ENCODE assay signal across 8 cellular contexts in the genomic region with DNA sequence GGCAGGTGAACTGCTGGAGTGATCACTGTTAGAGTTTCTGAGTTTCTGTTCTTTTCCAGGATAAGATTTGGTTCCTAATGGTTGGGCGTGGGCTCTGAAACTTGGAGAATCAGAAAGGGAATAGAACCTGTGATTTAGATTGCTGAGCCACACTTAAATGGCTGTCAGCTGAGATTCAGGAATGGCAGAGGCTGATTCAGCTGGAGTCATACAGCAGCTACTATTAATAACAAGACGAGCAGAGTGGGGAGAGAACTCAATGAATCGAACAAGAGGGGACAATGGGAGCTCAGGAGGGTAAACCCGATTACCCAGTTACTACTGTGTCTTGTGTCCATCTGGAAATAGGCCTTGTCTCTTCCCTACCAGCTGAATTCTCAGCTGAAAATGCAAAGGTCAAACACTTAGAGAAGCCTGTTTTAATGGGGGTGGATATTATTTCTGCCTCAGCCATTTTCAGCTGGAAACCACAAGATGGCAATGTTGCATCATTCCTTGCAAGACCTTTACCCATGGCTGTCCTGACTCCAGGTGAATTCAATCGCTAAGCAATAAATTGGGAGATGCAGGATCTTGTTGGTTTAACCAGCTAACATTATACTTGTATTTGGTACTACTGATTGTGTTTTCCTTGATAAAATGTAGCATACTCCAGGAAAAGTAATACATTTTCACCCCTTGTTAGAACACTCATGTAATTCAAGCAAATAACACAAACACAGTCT.
A peak's percentile ranks its signal among the peaks of the same experiment; 100 is the strongest.
DNase-seq lines count a peak whose midpoint lies in the region; ATAC-seq, FAIRE-seq and TF ChIP-seq lines count a peak whose summit lies in the region.

No MANE protein-coding gene starts in this region.

- H3K9ac ChIP-seq in K562 (ENCODE audit: insufficient read depth in 1 of 2, low read depth in 2 of 2, low read length in 2 of 2), result no peak overlapping the region
- no peak overlapping the region for H3K9ac ChIP-seq in iPS-18a (ENCODE audit: low read length)

- H3K27ac Mint-ChIP-seq in T-helper 17 cell, result no peak overlapping the region

- peaks cover 0 to 5% of the 10 kb centered on the region in 2 experiments; a peak in 1 of 5 replicates for H3K27me3 ChIP-seq in K562 (ENCODE audit: control insufficient read depth in 2 of 2, insufficient read depth in 2 of 2, low read length in 2 of 2)
- no peaks in the 10 kb centered on the region for H3K27me3 ChIP-seq in iPS-18a (ENCODE audit: control insufficient read depth, insufficient read depth, low read length)
- H3K27me3 ChIP-seq in stomach, result peaks cover 0 to 5% (median 0%) of the 10 kb centered on the region in 3 donors

- no peak for TF ChIP-seq POLR2A in K562 (conservative IDR thresholded peaks at IDR 0.05)
- TF ChIP-seq POLR2A in stomach (IDR thresholded peaks at IDR 0.05), result no peak

- H3K9me3 ChIP-seq in K562 (replicated peaks; ENCODE audit: control insufficient read depth, insufficient read depth, low read depth, low read length), result no peaks in the 10 kb centered on the region
- no peaks in the 10 kb centered on the region for H3K9me3 ChIP-seq in iPS-18a (ENCODE audit: control insufficient read depth, low read depth, low read length)
- no peaks in the 10 kb centered on the region for H3K9me3 ChIP-seq in stomach
- no peaks in the 10 kb centered on the region for H3K9me3 ChIP-seq in T-helper 17 cell (ENCODE audit: control insufficient read depth, low read length, poor library complexity, severe bottlenecking)

- WGBS in K562 (ENCODE audit: insufficient coverage, low coverage, missing lambda C conversion rate), result 0% methylated on average over 5 of the region's 5 CpGs
- WGBS in stomach, 5 donors, result 37 to 45% (median 42%) methylated on average over 5 of the region's 5 CpGs

- no peaks in the 10 kb centered on the region for H3K36me3 Mint-ChIP-seq in T-helper 17 cell (ENCODE audit: low read depth)

- no peak for TF ChIP-seq EP300 in K562 (IDR thresholded peaks at IDR 0.05; ENCODE audit: low read length)
- no peak for TF ChIP-seq EP300 in stomach (IDR thresholded peaks at IDR 0.05)

- no peak overlapping the region for H3K4me3 ChIP-seq in K562
- peak overlapping the region; percentile 7 for H3K4me3 ChIP-seq in iPS-18a (ENCODE audit: low read length)
- H3K4me3 ChIP-seq in stomach, result no peak overlapping the region

- BruUV-seq in K562 (replicated peaks; lab: Mats Ljungman, UMichigan), result no TSS peak

- in situ Hi-C loops in K562 (cut with MboI), result loop anchor here (5.0 kb wide), 1 partner anchor 45 kb away; no protein-coding TSS in a partner anchor

- no peaks in the 10 kb centered on the region for H3K36me3 ChIP-seq in K562 (ENCODE audit: control insufficient read depth, insufficient read depth, low read length)
- H3K36me3 ChIP-seq in iPS-18a (ENCODE audit: control insufficient read depth, low read depth, low read length), result no peaks in the 10 kb centered on the region
- no peaks in the 10 kb centered on the region for H3K36me3 ChIP-seq in stomach

- H3K4me3 Mint-ChIP-seq in T-helper 17 cell, result no peak overlapping the region

- H3K4me1 ChIP-seq in K562 (replicated peaks in 1 of 2; ENCODE audit: control insufficient read depth in 2 of 2, insufficient read depth in 2 of 2, low read length in 2 of 2), result no peaks in the 10 kb centered on the region
- H3K4me1 ChIP-seq in iPS-18a (ENCODE audit: control insufficient read depth, low read depth, low read length), result peaks cover 18% of the 10 kb centered on the region
- no peaks in the 10 kb centered on the region for H3K4me1 ChIP-seq in stomach

- H3K27me3 Mint-ChIP-seq in T-helper 17 cell, result peaks cover 60% of the 10 kb centered on the region

- FAIRE-seq in K562 (lab: Jason Lieb, UNC), result peak; percentile 85

- POLR2A ChIA-PET in K562 (lab: Yijun Ruan, JAX), result no interaction called here

- peak; percentile 88 to 91 for TF ChIP-seq RAD21 in K562 (CRISPR knock-in tag; conservative IDR thresholded peaks at IDR 0.05 in 1 of 2, IDR thresholded peaks at IDR 0.05 in 1 of 2)

- H3K4me1 Mint-ChIP-seq in T-helper 17 cell, result peaks cover 5% of the 10 kb centered on the region

- CTCF ChIA-PET in K562 (lab: Yijun Ruan, JAX; ENCODE audit: low intra/inter-chr PET ratio), result interaction anchor here (0.7 to 4.5 kb wide), 2 partner anchors 44 to 139 kb away, joined by 3 to 54 read pairs; no protein-coding TSS in a partner anchor

- TF ChIP-seq CTCF in K562 (IDR thresholded peaks at IDR 0.05 in 2 of 3, conservative IDR thresholded peaks at IDR 0.05 in 1 of 3; ENCODE audit: insufficient read depth in 2 of 3, low read depth in 1 of 3, low read length in 3 of 3) (peak; percentile 77 to 92 (median 78)), stomach (IDR thresholded peaks at IDR 0.05) (peak in 5 of 7 experiments; percentile 43 to 77 (median 62))

- DNase-seq in EH (ENCODE audit: low read depth) (peak; percentile 64), NCI-H524 treated with DMSO at 0.1 percent for 48 hours (lab: John Stamatoyannopoulos, UW) (peak; percentile 36), K562 (ENCODE audit: extremely low read depth in 1 of 4, low spot score in 3 of 4) (peak; percentile 41 to 64 (median 54)), stomach (no peak), T-helper 17 cell (no peak)

- H2AFZ ChIP-seq in K562 (ENCODE audit: low read depth, low read length), result no peak overlapping the region

- no peak overlapping the region for H3K4me2 ChIP-seq in K562 (ENCODE audit: insufficient read depth, low read length)

- intact Hi-C loops in K562 (cut with micrococcal nuclease), result loop anchor here (1.0 kb wide), 1 partner anchor 45 kb away; no protein-coding TSS in a partner anchor
- intact Hi-C loops in stomach (cut with DNase I; ENCODE audit: low total_unique reads), result no loop called here

- ATAC-seq in GM21360 (IDR thresholded peaks at IDR 0.05; ENCODE audit: unreplicated experiment) (peak; percentile 86), HG03520 (IDR thresholded peaks at IDR 0.05; ENCODE audit: unreplicated experiment) (peak; percentile 71), K562 (peak; percentile 94), T-helper 17 cell (no peak)

- no peak overlapping the region for H3K27ac ChIP-seq in K562 (ENCODE audit: extremely low read depth, low read depth, low read length)
- H3K27ac ChIP-seq in iPS-18a (ENCODE audit: low read length), result no peak overlapping the region
- no peak overlapping the region for H3K27ac ChIP-seq in stomach

- H3K9me1 ChIP-seq in K562 (ENCODE audit: control insufficient read depth, insufficient read depth, low read length), result no peaks in the 10 kb centered on the region

- no peaks in the 10 kb centered on the region for H3K79me2 ChIP-seq in K562 (ENCODE audit: control insufficient read depth, insufficient read depth, low read length)

- H4K20me1 ChIP-seq in K562 (replicated peaks; ENCODE audit: control insufficient read depth, insufficient read depth, low read length), result no peaks in the 10 kb centered on the region

TF ChIP-seq in K562, 482 proteins besides CTCF, POLR2A, EP300 and RAD21 (continues in another document):
- TF ChIP-seq GATA2 (CRISPR knock-in tag; IDR thresholded peaks at IDR 0.05), result no peak
- TF ChIP-seq, protein P1, sequence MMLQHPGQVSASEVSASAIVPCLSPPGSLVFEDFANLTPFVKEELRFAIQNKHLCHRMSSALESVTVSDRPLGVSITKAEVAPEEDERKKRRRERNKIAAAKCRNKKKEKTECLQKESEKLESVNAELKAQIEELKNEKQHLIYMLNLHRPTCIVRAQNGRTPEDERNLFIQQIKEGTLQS (IDR thresholded peaks at IDR 0.05), result peak; percentile 88
- TF ChIP-seq, protein P1 (CRISPR knock-in tag; conservative IDR thresholded peaks at IDR 0.05), result no peak
- TF ChIP-seq, protein P2, sequence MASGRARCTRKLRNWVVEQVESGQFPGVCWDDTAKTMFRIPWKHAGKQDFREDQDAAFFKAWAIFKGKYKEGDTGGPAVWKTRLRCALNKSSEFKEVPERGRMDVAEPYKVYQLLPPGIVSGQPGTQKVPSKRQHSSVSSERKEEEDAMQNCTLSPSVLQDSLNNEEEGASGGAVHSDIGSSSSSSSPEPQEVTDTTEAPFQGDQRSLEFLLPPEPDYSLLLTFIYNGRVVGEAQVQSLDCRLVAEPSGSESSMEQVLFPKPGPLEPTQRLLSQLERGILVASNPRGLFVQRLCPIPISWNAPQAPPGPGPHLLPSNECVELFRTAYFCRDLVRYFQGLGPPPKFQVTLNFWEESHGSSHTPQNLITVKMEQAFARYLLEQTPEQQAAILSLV (tag; IDR thresholded peaks at IDR 0.05), result 0 out of 2 replicates have a peak, but pooled peaks have one; percentile 67
- peak; percentile 67 for TF ChIP-seq SMC3 (conservative IDR thresholded peaks at IDR 0.05; ENCODE audit: insufficient read depth, low read depth, low read length)
- TF ChIP-seq, protein P3, sequence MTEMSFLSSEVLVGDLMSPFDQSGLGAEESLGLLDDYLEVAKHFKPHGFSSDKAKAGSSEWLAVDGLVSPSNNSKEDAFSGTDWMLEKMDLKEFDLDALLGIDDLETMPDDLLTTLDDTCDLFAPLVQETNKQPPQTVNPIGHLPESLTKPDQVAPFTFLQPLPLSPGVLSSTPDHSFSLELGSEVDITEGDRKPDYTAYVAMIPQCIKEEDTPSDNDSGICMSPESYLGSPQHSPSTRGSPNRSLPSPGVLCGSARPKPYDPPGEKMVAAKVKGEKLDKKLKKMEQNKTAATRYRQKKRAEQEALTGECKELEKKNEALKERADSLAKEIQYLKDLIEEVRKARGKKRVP (CRISPR knock-in tag; IDR thresholded peaks at IDR 0.05), result peak; percentile 89
- TF ChIP-seq RCOR1 (IDR thresholded peaks at IDR 0.05; ENCODE audit: borderline replicate concordance in 1 of 2, low read depth in 2 of 2, low read length in 2 of 2), result 0 out of 4 replicates have a peak, but pooled peaks of 1 of the 2 experiments have one; percentile 4
- TF ChIP-seq, protein P4, sequence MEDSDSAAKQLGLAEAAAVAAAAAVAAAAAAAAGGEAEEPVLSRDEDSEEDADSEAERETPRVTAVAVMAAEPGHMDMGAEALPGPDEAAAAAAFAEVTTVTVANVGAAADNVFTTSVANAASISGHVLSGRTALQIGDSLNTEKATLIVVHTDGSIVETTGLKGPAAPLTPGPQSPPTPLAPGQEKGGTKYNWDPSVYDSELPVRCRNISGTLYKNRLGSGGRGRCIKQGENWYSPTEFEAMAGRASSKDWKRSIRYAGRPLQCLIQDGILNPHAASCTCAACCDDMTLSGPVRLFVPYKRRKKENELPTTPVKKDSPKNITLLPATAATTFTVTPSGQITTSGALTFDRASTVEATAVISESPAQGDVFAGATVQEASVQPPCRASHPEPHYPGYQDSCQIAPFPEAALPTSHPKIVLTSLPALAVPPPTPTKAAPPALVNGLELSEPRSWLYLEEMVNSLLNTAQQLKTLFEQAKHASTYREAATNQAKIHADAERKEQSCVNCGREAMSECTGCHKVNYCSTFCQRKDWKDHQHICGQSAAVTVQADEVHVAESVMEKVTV (CRISPR knock-in tag; IDR thresholded peaks at IDR 0.05), result peak; percentile 68
- peak; percentile 78 for TF ChIP-seq CEBPG (CRISPR knock-in tag; IDR thresholded peaks at IDR 0.05)
- TF ChIP-seq CEBPG (tag; conservative IDR thresholded peaks at IDR 0.05 in 1 of 2, IDR thresholded peaks at IDR 0.05 in 1 of 2), result peak; percentile 92 to 94
- TF ChIP-seq FOSL1 (tag; conservative IDR thresholded peaks at IDR 0.05), result no peak

Comparison
In these comparisons a context has a peak if more than half of its experiments do, and no peak if none do; other contexts are left out.
1. DNase-seq: peak in EH (single experiment), NCI-H524 treated with DMSO at 0.1 percent for 48 hours (single experiment) and K562 (4 of 4); none in stomach (single experiment) and T-helper 17 cell (0 of 3).